Comparison of ENCODE assay signal across 1 cellular context in genomic region chrX:107674480-107675364, GRCh38.
TF ChIP-seq lines count a peak whose summit lies in the region.

No MANE protein-coding gene starts in this region.

TF ChIP-seq in HepG2, 621 proteins besides CTCF, POLR2A, EP300 and RAD21 (continued from another document):
- TF ChIP-seq ZBTB4 (CRISPR knock-in tag; IDR thresholded peaks at IDR 0.05; ENCODE audit: borderline replicate concordance): no peak
- no peak for TF ChIP-seq ZBTB3 (CRISPR knock-in tag; IDR thresholded peaks at IDR 0.05; ENCODE audit: borderline replicate concordance, low read depth)
- no peak for TF ChIP-seq GZF1 (CRISPR knock-in tag; IDR thresholded peaks at IDR 0.05)
- no peak for TF ChIP-seq PHF21A (CRISPR knock-in tag; IDR thresholded peaks at IDR 0.05)
- no peak for TF ChIP-seq KDM4B (CRISPR knock-in tag; IDR thresholded peaks at IDR 0.05)
- no peak for TF ChIP-seq BCL3 (CRISPR knock-in tag; IDR thresholded peaks at IDR 0.05)
